ENCODE assay signal across 8 cellular contexts in genomic region chr1:192808588-192809285, GRCh38. TPM values are rescaled to one million over a fixed set of nuclear protein-coding genes. Genes with fewer than 3 reads are reported as not detected.
A peak's percentile ranks its signal among the peaks of the same experiment; 100 is the strongest.
DNase-seq lines count a peak whose midpoint lies in the region; ATAC-seq and TF ChIP-seq lines count a peak whose summit lies in the region.

RGS2 (plus strand) TSS chr1:192809039; CDS start chr1:192809072, 33 bp downstream.

- peaks cover 36% of the 10 kb centered on the region for H3K4me1 Mint-ChIP-seq in CD4-positive, alpha-beta T cell (ENCODE audit: low read depth)
- peaks cover 29% of the 10 kb centered on the region for H3K4me1 Mint-ChIP-seq in activated CD8-positive, alpha-beta T cell treated with anti-CD3 and anti-CD28 coated beads for 36 hours (ENCODE audit: low read depth)

- DNase-seq in CD4-positive, alpha-beta T cell: peak; percentile 79 to 89 (median 84)
- DNase-seq in NCI-H774 (lab: John Stamatoyannopoulos, UW): peak; percentile 92
- peak; percentile 89 for DNase-seq in activated CD8-positive, alpha-beta T cell treated with anti-CD3 and anti-CD28 coated beads for 36 hours
- DNase-seq in lung microvascular endothelial cell (ENCODE audit: low read depth in 2 of 2): peak; percentile 94 to 95
- peak; percentile 74 to 78 (median 75) for DNase-seq in stimulated activated CD4-positive, alpha-beta T cell treated with anti-CD3 and anti-CD28 coated beads, TNF-alpha, amount 100 ng/mL, for 4 hours (ENCODE audit: low read depth in 3 of 3)

- peak; percentile 87 for ATAC-seq in CD4-positive, alpha-beta T cell (ENCODE audit: poor library complexity)
- ATAC-seq in GM19438 (IDR thresholded peaks at IDR 0.05; ENCODE audit: low read depth, unreplicated experiment): peak; percentile 81
- ATAC-seq in HG03571 (IDR thresholded peaks at IDR 0.05; ENCODE audit: unreplicated experiment): peak; percentile 94
- peak; percentile 95 for ATAC-seq in activated CD8-positive, alpha-beta T cell treated with anti-CD3 and anti-CD28 coated beads for 36 hours

- H3K4me3 Mint-ChIP-seq in CD4-positive, alpha-beta T cell: peak within 1 kb of the TSS; percentile 99
- H3K4me3 Mint-ChIP-seq in activated CD8-positive, alpha-beta T cell treated with anti-CD3 and anti-CD28 coated beads for 36 hours: peak within 1 kb of the TSS; percentile 89

- H3K27ac Mint-ChIP-seq in CD4-positive, alpha-beta T cell: peak within 1 kb of the TSS; percentile 96
- peak within 1 kb of the TSS; percentile 93 for H3K27ac Mint-ChIP-seq in activated CD8-positive, alpha-beta T cell treated with anti-CD3 and anti-CD28 coated beads for 36 hours

- peak within 1 kb of the TSS; percentile 82 for H3K4me3 ChIP-seq in ectodermal cell (ENCODE audit: insufficient read depth, low read depth, low read length)

- peaks cover 7% of the 10 kb centered on the region for H3K36me3 ChIP-seq in ectodermal cell (ENCODE audit: control insufficient read depth, insufficient read depth, low read length)

- H3K27ac ChIP-seq in CD4-positive, alpha-beta T cell (ENCODE audit: low read depth, low read length): peak within 1 kb of the TSS; percentile 76
- peak within 1 kb of the TSS; percentile 58 for H3K27ac ChIP-seq in ectodermal cell (ENCODE audit: insufficient read depth, low read depth, low read length, poor library complexity, severe bottlenecking)

- H3K9me3 Mint-ChIP-seq in CD4-positive, alpha-beta T cell: no peaks in the 10 kb centered on the region
- H3K9me3 Mint-ChIP-seq in activated CD8-positive, alpha-beta T cell treated with anti-CD3 and anti-CD28 coated beads for 36 hours: no peaks in the 10 kb centered on the region

- CTCF ChIA-PET in CD4-positive, alpha-beta T cell (lab: Charles Lee): interaction anchor here (1.4 to 3.4 kb wide), 3 partner anchors 9 to 313 kb away, joined by 3 to 9 read pairs (median 8); partner anchors contain the start of genes CDC73, RO60 and UCHL5
- CTCF ChIA-PET in activated CD8-positive, alpha-beta T cell treated with anti-CD3 and anti-CD28 coated beads for 36 hours (lab: Charles Lee): interaction anchor here (1.6 kb wide), 2 partner anchors 250 to 331 kb away, joined by 3 to 8 read pairs; partner anchors contain the start of genes RO60 and UCHL5

- H3K4me1 ChIP-seq in ectodermal cell (ENCODE audit: control insufficient read depth, insufficient read depth, low read length): no peaks in the 10 kb centered on the region

- peaks cover 16% of the 10 kb centered on the region for H3K36me3 Mint-ChIP-seq in CD4-positive, alpha-beta T cell (ENCODE audit: low read depth)
- peaks cover 7% of the 10 kb centered on the region for H3K36me3 Mint-ChIP-seq in activated CD8-positive, alpha-beta T cell treated with anti-CD3 and anti-CD28 coated beads for 36 hours (ENCODE audit: low read depth)

- no peaks in the 10 kb centered on the region for H3K27me3 Mint-ChIP-seq in CD4-positive, alpha-beta T cell
- peaks cover 1% of the 10 kb centered on the region for H3K27me3 Mint-ChIP-seq in activated CD8-positive, alpha-beta T cell treated with anti-CD3 and anti-CD28 coated beads for 36 hours

- 0% methylated on average over 66 of the region's 66 CpGs for WGBS in ectodermal cell, 2 experiments

- H3K9me3 ChIP-seq in CD4-positive, alpha-beta T cell (ENCODE audit: control insufficient read depth, low read length): no peaks in the 10 kb centered on the region
- no peaks in the 10 kb centered on the region for H3K9me3 ChIP-seq in ectodermal cell (ENCODE audit: control insufficient read depth, low read length)

- peak; percentile 23 for TF ChIP-seq CTCF in CD4-positive, alpha-beta T cell (IDR thresholded peaks at IDR 0.05)
- no peak for TF ChIP-seq CTCF in activated CD8-positive, alpha-beta T cell treated with anti-CD3 and anti-CD28 coated beads for 36 hours (IDR thresholded peaks at IDR 0.05)

- POLR2A ChIA-PET in CD4-positive, alpha-beta T cell (lab: Charles Lee): interaction anchor here (0.6 to 4.1 kb wide), 7 partner anchors 11 to 331 kb away, joined by 3 to 41 read pairs (median 6); partner anchors contain the start of genes CDC73, RO60 and UCHL5
- POLR2A ChIA-PET in activated CD8-positive, alpha-beta T cell treated with anti-CD3 and anti-CD28 coated beads for 36 hours (lab: Charles Lee): interaction anchor here (0.7 to 2.2 kb wide), 3 partner anchors 11 to 250 kb away, joined by 3 to 7 read pairs (median 3); partner anchors contain the start of gene UCHL5

- intact Hi-C loops in CD4-positive, alpha-beta T cell (cut with DNase I, micrococcal nuclease): loop anchor here (1.0 to 10.0 kb wide), 5 partner anchors 224 to 1489 kb away; partner anchors contain the start of gene CDC73 (in 1 of the 2)
- intact Hi-C loops in activated CD8-positive, alpha-beta T cell treated with anti-CD3 and anti-CD28 coated beads for 36 hours (cut with micrococcal nuclease): loop anchor here (5.0 to 10.0 kb wide), 3 partner anchors 174 to 314 kb away; partner anchors contain the start of genes CDC73 and RGS13

- H3K27me3 ChIP-seq in CD4-positive, alpha-beta T cell (ENCODE audit: control insufficient read depth, insufficient read depth, low read length): no peaks in the 10 kb centered on the region
- peaks cover 13% of the 10 kb centered on the region for H3K27me3 ChIP-seq in ectodermal cell (ENCODE audit: control insufficient read depth, insufficient read depth, low read length, poor library complexity, severe bottlenecking)

RNA-seq across cellular contexts. Expression of gene RGS2, which starts in this region (rescaled TPM):
- total RNA-seq in CD4-positive, alpha-beta T cell: 100 to 1,000 TPM; 142 to 155 TPM
- 1 to 10 TPM; 5.7 to 6.3 TPM for total RNA-seq in activated CD8-positive, alpha-beta T cell treated with anti-CD3 and anti-CD28 coated beads for 36 hours
- 20.7 TPM for polyA plus RNA-seq in ectodermal cell (2013, experiment 1 of 4)
- 18.4 TPM for polyA plus RNA-seq in ectodermal cell (2013, experiment 2 of 4)
- 21.8 TPM for polyA plus RNA-seq in ectodermal cell (2013, experiment 3 of 4)
- 20.4 TPM for polyA plus RNA-seq in ectodermal cell (2013, experiment 4 of 4)
- total RNA-seq in lung microvascular endothelial cell: 3.9 and 9.5 TPM in 2 replicates

Comparison
In these comparisons a context has a peak if more than half of its experiments do, and no peak if none do; other contexts are left out.
1. Peak in every context shown above with its lines: DNase-seq, ATAC-seq, H3K4me3 ChIP-seq and H3K27ac ChIP-seq.
2. RNA of gene RGS2 (total RNA-seq): 142 to 155 TPM in CD4-positive, alpha-beta T cell; 3.9 to 9.5 TPM in lung microvascular endothelial cell and 5.7 to 6.3 TPM in activated CD8-positive, alpha-beta T cell treated with anti-CD3 and anti-CD28 coated beads for 36 hours; every median in the first group is over 10 times any median in the second.